8 cellular contexts compared by ENCODE assay signal in the genomic region with DNA sequence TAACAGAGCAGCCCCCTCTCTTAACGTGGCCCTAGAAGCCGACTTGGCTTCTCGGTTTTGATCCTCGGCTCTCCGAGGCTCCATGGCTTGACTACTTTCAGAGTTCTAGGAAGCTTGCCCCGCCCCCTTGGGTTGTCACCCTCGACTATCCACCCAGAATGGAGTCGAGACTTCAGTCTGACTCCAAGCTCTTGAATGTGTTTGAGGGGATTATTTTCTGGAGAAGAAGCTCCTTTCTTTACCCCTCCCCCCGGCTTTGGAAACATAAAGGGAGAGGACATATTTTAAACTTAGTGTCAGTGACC. TPM values are rescaled to one million over a fixed set of nuclear protein-coding genes. Genes with fewer than 3 reads are reported as not detected.
DNase-seq lines count a peak whose midpoint lies in the region; ATAC-seq and TF ChIP-seq lines count a peak whose summit lies in the region.

No MANE protein-coding gene starts in this region.

- H3K27ac ChIP-seq in OCI-LY7 (ENCODE audit: low read depth, low read length, poor library complexity, severe bottlenecking) = peak overlapping the region; percentile 74
- peak overlapping the region; percentile 92 for H3K27ac ChIP-seq in psoas muscle

- peaks cover 3% of the 10 kb centered on the region for H3K36me3 Mint-ChIP-seq in glutamatergic neuron (ENCODE audit: unreplicated experiment)

- H3K4me3 Mint-ChIP-seq in glutamatergic neuron (ENCODE audit: unreplicated experiment) = peak overlapping the region; percentile 95

- H3K9me3 Mint-ChIP-seq in glutamatergic neuron (ENCODE audit: unreplicated experiment) = peaks cover 6% of the 10 kb centered on the region

- H3K4me3 ChIP-seq in OCI-LY7 (ENCODE audit: low read depth, low read length, poor library complexity, severe bottlenecking) (peak overlapping the region; percentile 88), psoas muscle (peak overlapping the region; percentile 88)

- TSS peak; percentile 84 for BruUV-seq in OCI-LY7 (replicated peaks; lab: Mats Ljungman, UMichigan)

- ATAC-seq in HG02938 (IDR thresholded peaks at IDR 0.05; ENCODE audit: unreplicated experiment) (peak; percentile 33), psoas muscle (peak; percentile 11 to 46 (median 32))

- peak overlapping the region; percentile 96 for H3K4me2 ChIP-seq in OCI-LY7 (ENCODE audit: low read length)

- POLR2A ChIA-PET in OCI-LY7 (lab: Charles Lee) = interaction anchor here (0.9 to 2.9 kb wide), 6 partner anchors 12 to 38 kb away, joined by 3 to 38 read pairs (median 8); a partner anchor contains a TSS

- intact Hi-C loops in OCI-LY7 (cut with micrococcal nuclease; ENCODE audit: unreplicated experiment) = no loop called here
- intact Hi-C loops in psoas muscle (cut with DNase I) = no loop called here

- H3K27me3 ChIP-seq in psoas muscle (ENCODE audit: insufficient read depth in 3 of 3, low read length in 2 of 3) = no peaks in the 10 kb centered on the region

- peak overlapping the region; percentile 100 for H3K27ac Mint-ChIP-seq in glutamatergic neuron (ENCODE audit: unreplicated experiment)

- H3K9me3 ChIP-seq in OCI-LY7 (ENCODE audit: low read length) (no peaks in the 10 kb centered on the region), psoas muscle (no peaks in the 10 kb centered on the region)

- H2AFZ ChIP-seq in OCI-LY7 (ENCODE audit: low read length) = peak overlapping the region; percentile 91

- peak; percentile 34 to 56 for DNase-seq in activated CD4-positive, alpha-beta T cell treated with anti-CD3 and anti-CD28 coated beads for 24 hours (ENCODE audit: low read depth in 2 of 2)
- no peak for DNase-seq in activated CD4-positive, alpha-beta T cell treated with anti-CD3 and anti-CD28 coated beads for 1 hour
- DNase-seq in OCI-LY7 (ENCODE audit: low spot score) = peak; percentile 58
- DNase-seq in activated gamma-delta T cell treated with anti-CD3 and anti-CD28 coated beads, Interleukin-2, amount 50 U/mL, for 16 hours (ENCODE audit: low read depth) = peak; percentile 44
- DNase-seq in glutamatergic neuron = peak; percentile 67
- peak; percentile 55 to 74 for DNase-seq in psoas muscle
- DNase-seq in hippocampal formation (lab: John Stamatoyannopoulos, UW) = no peak

- H3K79me2 ChIP-seq in OCI-LY7 (ENCODE audit: insufficient read depth, low read depth, low read length) = peaks cover 46% of the 10 kb centered on the region

- H3K4me1 ChIP-seq in OCI-LY7 (ENCODE audit: insufficient read depth, low read length, poor library complexity, severe bottlenecking) = peaks cover 23% of the 10 kb centered on the region
- H3K4me1 ChIP-seq in psoas muscle = peaks cover 32% of the 10 kb centered on the region

- CTCF ChIA-PET in OCI-LY7 (lab: Charles Lee; ENCODE audit: unreplicated experiment) = interaction anchor here (0.8 to 1.1 kb wide), 2 partner anchors 9 to 24 kb away, joined by 3 to 5 read pairs; no protein-coding TSS in a partner anchor

- WGBS in psoas muscle, 3 donors = 0 to 1% (median 0%) methylated on average over 9 of the region's 9 CpGs

- H3K9me2 ChIP-seq in OCI-LY7 (ENCODE audit: insufficient read depth, low read length) = no peaks in the 10 kb centered on the region

- H3K27me3 Mint-ChIP-seq in glutamatergic neuron (ENCODE audit: unreplicated experiment) = peaks cover 6% of the 10 kb centered on the region

- TF ChIP-seq CTCF in OCI-LY7 (conservative IDR thresholded peaks at IDR 0.05; ENCODE audit: low read length) = no peak
- TF ChIP-seq CTCF in glutamatergic neuron (IDR thresholded peaks at IDR 0.05; ENCODE audit: partially characterized antibody, unreplicated experiment) = no peak
- TF ChIP-seq CTCF in psoas muscle (IDR thresholded peaks at IDR 0.05) = no peak

- H3K4me1 Mint-ChIP-seq in glutamatergic neuron (ENCODE audit: low read depth, unreplicated experiment) = peaks cover 10% of the 10 kb centered on the region

- no peaks in the 10 kb centered on the region; the same call in 1 of the 2 replicates for H4K20me1 ChIP-seq in OCI-LY7 (ENCODE audit: insufficient read depth, low read length)

- H3K36me3 ChIP-seq in OCI-LY7 (ENCODE audit: insufficient read depth, low read length) (peaks cover 42% of the 10 kb centered on the region), psoas muscle (ENCODE audit: insufficient read depth in 1 of 2, low read depth in 1 of 2) (peaks cover 0 to 34% of the 10 kb centered on the region in 2 donors)

RNA-seq across cellular contexts. Expression of a gene that starts 0.5 kb away (rescaled TPM):
- total RNA-seq in OCI-LY7 (2014; rRNA removed; shearing (Covaris generic)) = 51.9 and 53.6 TPM in 2 replicates
- total RNA-seq in OCI-LY7 (2022) (82.0 and 87.1 TPM in 2 replicates), glutamatergic neuron (ENCODE audit: unreplicated experiment) (91.1 TPM), psoas muscle (10 to 100 TPM; 44.8 to 60.2 (median 52.0) TPM)
- polyA plus RNA-seq in psoas muscle = 10 to 100 TPM; 28.8 to 60.5 (median 56.2) TPM

RNA-seq across cellular contexts. Expression of a gene that starts 37.2 kb away (rescaled TPM):
- total RNA-seq in OCI-LY7 (2014; rRNA removed; shearing (Covaris generic)) = 55.6 and 64.8 TPM in 2 replicates
- 33.6 and 36.6 TPM in 2 replicates for total RNA-seq in OCI-LY7 (2022)
- 30.9 TPM for total RNA-seq in glutamatergic neuron (ENCODE audit: unreplicated experiment)
- total RNA-seq in psoas muscle = 10 to 100 TPM; 19.9 to 30.9 (median 21.9) TPM
- 10 to 100 TPM; 66.9 to 98.7 (median 94.3) TPM for polyA plus RNA-seq in psoas muscle

RNA-seq across cellular contexts. Expression of a gene that starts 40.8 kb away (rescaled TPM):
- total RNA-seq in OCI-LY7 (2014; rRNA removed; shearing (Covaris generic)) = 22.0 and 22.6 TPM in 2 replicates
- total RNA-seq in OCI-LY7 (2022) (52.6 and 59.5 TPM in 2 replicates), glutamatergic neuron (ENCODE audit: unreplicated experiment) (165 TPM), psoas muscle (10 to 100 TPM; 57.0 to 65.1 (median 58.7) TPM)
- 10 to 100 TPM; 40.5 to 68.3 (median 54.4) TPM for polyA plus RNA-seq in psoas muscle

RNA-seq across cellular contexts. Expression of a gene that starts 46.7 kb away (rescaled TPM):
- total RNA-seq in OCI-LY7 (2014; rRNA removed; shearing (Covaris generic)) = 4.6 and 7.2 TPM in 2 replicates
- total RNA-seq in OCI-LY7 (2022) (9.9 and 10.7 TPM in 2 replicates), glutamatergic neuron (ENCODE audit: unreplicated experiment) (10.9 TPM), psoas muscle (1 to 10 TPM; 1.4 to 3.6 (median 2.9) TPM)
- 1 to 10 TPM; 2.1 to 2.3 (median 2.2) TPM for polyA plus RNA-seq in psoas muscle

Comparison
In these comparisons a context has a peak if more than half of its experiments do, and no peak if none do; other contexts are left out.
1. DNase-seq: peak in activated CD4-positive, alpha-beta T cell treated with anti-CD3 and anti-CD28 coated beads for 24 hours (2 of 2), OCI-LY7 (single experiment), activated gamma-delta T cell treated with anti-CD3 and anti-CD28 coated beads, Interleukin-2, amount 50 U/mL, for 16 hours (single experiment), glutamatergic neuron (single experiment) and psoas muscle (2 of 2); none in activated CD4-positive, alpha-beta T cell treated with anti-CD3 and anti-CD28 coated beads for 1 hour (single experiment) and hippocampal formation (0 of 2).